8 cellular contexts compared by ENCODE assay signal in genomic region chr1:70685300-70686286, GRCh38.
DNase-seq lines count a peak whose midpoint lies in the region; ATAC-seq and TF ChIP-seq lines count a peak whose summit lies in the region.

No MANE protein-coding gene starts in this region.

- no peak overlapping the region for H3K4me3 ChIP-seq in fibroblast of villous mesenchyme (ENCODE audit: low read depth, low read length)

- peaks cover 12% of the 10 kb centered on the region for H3K27me3 Mint-ChIP-seq in activated CD8-positive, alpha-beta memory T cell treated with anti-CD3 and anti-CD28 coated beads, Interleukin-2, amount 10 ng/mL, durations not matched to agents 7 days and 5 days

- ATAC-seq in GM21390 (IDR thresholded peaks at IDR 0.05; ENCODE audit: unreplicated experiment): peak; percentile 98
- ATAC-seq in HG03558 (IDR thresholded peaks at IDR 0.05; ENCODE audit: extremely low read depth, unreplicated experiment): peak; percentile 85
- ATAC-seq in activated CD8-positive, alpha-beta memory T cell treated with anti-CD3 and anti-CD28 coated beads, Interleukin-2, amount 10 ng/mL, durations not matched to agents 7 days and 5 days: peak; percentile 77

- H3K27ac Mint-ChIP-seq in activated CD8-positive, alpha-beta memory T cell treated with anti-CD3 and anti-CD28 coated beads, Interleukin-2, amount 10 ng/mL, durations not matched to agents 7 days and 5 days: no peak overlapping the region

- no peaks in the 10 kb centered on the region for H3K4me1 Mint-ChIP-seq in activated CD8-positive, alpha-beta memory T cell treated with anti-CD3 and anti-CD28 coated beads, Interleukin-2, amount 10 ng/mL, durations not matched to agents 7 days and 5 days

- H3K9me3 Mint-ChIP-seq in activated CD8-positive, alpha-beta memory T cell treated with anti-CD3 and anti-CD28 coated beads, Interleukin-2, amount 10 ng/mL, durations not matched to agents 7 days and 5 days (ENCODE audit: low read depth): no peaks in the 10 kb centered on the region

- H3K4me3 Mint-ChIP-seq in activated CD8-positive, alpha-beta memory T cell treated with anti-CD3 and anti-CD28 coated beads, Interleukin-2, amount 10 ng/mL, durations not matched to agents 7 days and 5 days: no peak overlapping the region

- DNase-seq in EH (ENCODE audit: low read depth) (peak; percentile 62), NCI-H774 (lab: John Stamatoyannopoulos, UW) (peak; percentile 27), fibroblast of villous mesenchyme (ENCODE audit: low read depth) (peak; percentile 68), non-pigmented ciliary epithelial cell (ENCODE audit: low read depth) (peak; percentile 18), amniotic stem cell (lab: John Stamatoyannopoulos, UW) (no peak)
- DNase-seq in activated CD8-positive, alpha-beta memory T cell treated with anti-CD3 and anti-CD28 coated beads, Interleukin-2, amount 10 ng/mL, durations not matched to agents 7 days and 5 days: peak; percentile 63

- H3K36me3 Mint-ChIP-seq in activated CD8-positive, alpha-beta memory T cell treated with anti-CD3 and anti-CD28 coated beads, Interleukin-2, amount 10 ng/mL, durations not matched to agents 7 days and 5 days: no peaks in the 10 kb centered on the region

- CTCF ChIA-PET in activated CD8-positive, alpha-beta memory T cell treated with anti-CD3 and anti-CD28 coated beads, Interleukin-2, amount 10 ng/mL, durations not matched to agents 7 days and 5 days (lab: Charles Lee): interaction anchor here (0.8 to 1.5 kb wide), 3 partner anchors 211 to 364 kb away, joined by 3 to 5 read pairs (median 3); no protein-coding TSS in a partner anchor

- peak; percentile 91 for TF ChIP-seq CTCF in fibroblast of villous mesenchyme (IDR thresholded peaks at IDR 0.05; ENCODE audit: insufficient read depth, low read depth, low read length)
